In the genomic region with DNA sequence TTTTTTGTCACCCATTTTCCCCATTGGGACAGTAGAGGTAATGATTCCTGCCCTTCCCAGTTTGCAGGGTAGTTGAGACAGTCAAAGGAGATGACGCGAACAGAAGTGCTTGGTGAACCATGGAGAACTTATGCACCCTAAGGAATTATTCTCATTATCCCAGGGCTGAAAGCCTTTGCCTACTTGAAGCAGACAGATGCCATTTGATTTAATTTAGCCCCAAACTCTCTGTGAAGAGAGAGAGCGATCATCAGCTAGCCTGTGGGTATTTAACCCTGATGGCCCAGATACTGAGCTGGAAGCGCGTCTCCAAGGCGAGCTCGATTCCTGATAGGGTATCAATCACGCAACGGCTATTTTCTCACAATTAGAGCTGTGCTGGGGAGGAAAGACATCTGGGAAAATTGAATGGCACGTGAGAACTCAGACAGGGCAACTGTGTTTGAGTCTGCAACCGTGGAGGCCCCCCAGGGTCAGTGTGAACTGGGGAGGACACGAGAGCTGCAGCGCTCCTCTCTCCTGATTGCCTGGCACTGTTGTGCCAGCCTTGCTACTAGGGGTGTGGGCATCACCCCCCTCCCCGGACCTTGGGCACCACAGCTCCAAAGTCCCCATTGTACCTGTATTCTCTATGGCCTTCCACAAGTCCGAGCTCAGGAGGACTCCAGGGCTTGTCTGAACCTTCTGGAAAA, we compare ENCODE assay signal across 15 cellular contexts.
DNase-seq lines count a peak whose midpoint lies in the region; ATAC-seq and TF ChIP-seq lines count a peak whose summit lies in the region.
"Had no signal": no experiment of that assay in that cellular context is flagged by ENCODE, and none has a peak within 500 bp of the region (broad histone marks: within the 10 kb centered on the region; RNA-seq: fewer than 3 reads in every experiment).

No MANE protein-coding gene starts in this region.

- H3K36me3 Mint-ChIP-seq in endodermal cell (ENCODE audit: low read depth): no peaks in the 10 kb centered on the region
- H3K36me3 Mint-ChIP-seq in activated T-cell treated with anti-CD3 and anti-CD28 coated beads, Interleukin-2, amount 50 U/mL, for 4 hours (ENCODE audit: insufficient read depth): no peaks in the 10 kb centered on the region

- H3K4me1 ChIP-seq in endodermal cell (ENCODE audit: control insufficient read depth, insufficient read depth, low read length) (no peaks in the 10 kb centered on the region), sigmoid colon (no peaks in the 10 kb centered on the region)

- H3K36me3 ChIP-seq in endodermal cell (ENCODE audit: control insufficient read depth, insufficient read depth, low read length): no peaks in the 10 kb centered on the region
- no peaks in the 10 kb centered on the region for H3K36me3 ChIP-seq in sigmoid colon
- H3K36me3 ChIP-seq: BLaER1 treated with 17β-estradiol and CSF1 and Interleukin-3, amounts not matched to agents 10 nM and 100 nM had no signal

- H3K27me3 ChIP-seq in endodermal cell (ENCODE audit: control insufficient read depth, insufficient read depth, low read length, poor library complexity, severe bottlenecking) (no peaks in the 10 kb centered on the region), sigmoid colon (no peaks in the 10 kb centered on the region)
- H3K27me3 ChIP-seq: BLaER1 treated with 17β-estradiol and CSF1 and Interleukin-3, amounts not matched to agents 10 nM and 100 nM had no signal

- H3K27me3 Mint-ChIP-seq in endodermal cell (ENCODE audit: insufficient read depth): no peaks in the 10 kb centered on the region
- H3K27me3 Mint-ChIP-seq in activated T-cell treated with anti-CD3 and anti-CD28 coated beads, Interleukin-2, amount 50 U/mL, for 4 hours (ENCODE audit: low read depth): peaks cover 3% of the 10 kb centered on the region

- intact Hi-C loops in sigmoid colon (cut with DNase I) (no loop called here), Right ventricle myocardium inferior (cut with DNase I) (no loop called here)

- no peak for TF ChIP-seq POLR2A in sigmoid colon (IDR thresholded peaks at IDR 0.05)

- H3K9ac ChIP-seq in endodermal cell (ENCODE audit: extremely low read depth, low read length, poor library complexity, severe bottlenecking): no peak overlapping the region
- H3K9ac ChIP-seq: BLaER1 treated with 17β-estradiol and CSF1 and Interleukin-3, amounts not matched to agents 10 nM and 100 nM had no signal

- no peaks in the 10 kb centered on the region for H3K9me3 ChIP-seq in endodermal cell (ENCODE audit: control insufficient read depth, low read length)
- H3K9me3 ChIP-seq in sigmoid colon: no peaks in the 10 kb centered on the region
- H3K9me3 ChIP-seq: BLaER1 treated with 17β-estradiol and CSF1 and Interleukin-3, amounts not matched to agents 10 nM and 100 nM had no signal

- no peaks in the 10 kb centered on the region for H3K9me3 Mint-ChIP-seq in endodermal cell
- no peaks in the 10 kb centered on the region for H3K9me3 Mint-ChIP-seq in activated T-cell treated with anti-CD3 and anti-CD28 coated beads, Interleukin-2, amount 50 U/mL, for 4 hours
- H3K9me3 Mint-ChIP-seq: CD4-positive, alpha-beta T cell; H9 had no signal

- WGBS in endodermal cell (ENCODE audit: insufficient coverage in 1 of 2, insufficient read length in 1 of 2), 2 experiments: 75 to 92% methylated on average over 9 to 15 of the region's 15 CpGs
- 91 to 93% methylated on average over 15 of the region's 15 CpGs for WGBS in sigmoid colon, 2 donors

- no peak for TF ChIP-seq EP300 in sigmoid colon (IDR thresholded peaks at IDR 0.05)

- H3K27ac Mint-ChIP-seq in endodermal cell: no peak overlapping the region
- H3K27ac Mint-ChIP-seq: CD4-positive, alpha-beta T cell; H9 had no signal

- no peak overlapping the region for H3K4me3 ChIP-seq in endodermal cell (ENCODE audit: low read length)
- H3K4me3 ChIP-seq in sigmoid colon: no peak overlapping the region
- H3K4me3 ChIP-seq: BLaER1 treated with 17β-estradiol and CSF1 and Interleukin-3, amounts not matched to agents 10 nM and 100 nM; GM12878 had no signal

- ATAC-seq in activated T-cell treated with anti-CD3 and anti-CD28 coated beads, Interleukin-2, amount 50 U/mL, for 4 hours: no peak
- ATAC-seq in HG02623 (IDR thresholded peaks at IDR 0.05; ENCODE audit: unreplicated experiment) (no peak), Right ventricle myocardium inferior (no peak)
- ATAC-seq: GM12878 had no signal

- TF ChIP-seq CTCF in endodermal cell (conservative IDR thresholded peaks at IDR 0.05) (no peak), sigmoid colon (IDR thresholded peaks at IDR 0.05) (no peak)

- peak; percentile 28 for DNase-seq in activated effector memory CD4-positive, alpha-beta T cell treated with anti-CD3 and anti-CD28 coated beads, Interleukin-2, amount 50 U/mL, for 16 hours
- no peak for DNase-seq in activated effector memory CD4-positive, alpha-beta T cell treated with Interleukin-2 at 50 U/mL for 16 hours
- DNase-seq in endodermal cell (peak; percentile 17), sigmoid colon (peak; percentile 27), Right ventricle myocardium inferior (ENCODE audit: missing footprints) (no peak)
- DNase-seq in activated T-cell treated with anti-CD3 and anti-CD28 coated beads, Interleukin-2, amount 50 U/mL, for 4 hours: no peak
- DNase-seq: ACHN; CD4-positive, alpha-beta T cell; DMS79; GOT3; H9; IMR-90 had no signal

- H3K4me1 Mint-ChIP-seq in endodermal cell: no peaks in the 10 kb centered on the region
- H3K4me1 Mint-ChIP-seq in activated T-cell treated with anti-CD3 and anti-CD28 coated beads, Interleukin-2, amount 50 U/mL, for 4 hours (ENCODE audit: low read depth): no peaks in the 10 kb centered on the region

- H3K4me3 Mint-ChIP-seq in endodermal cell: no peak overlapping the region
- H3K4me3 Mint-ChIP-seq in activated T-cell treated with anti-CD3 and anti-CD28 coated beads, Interleukin-2, amount 50 U/mL, for 4 hours: no peak overlapping the region
- H3K4me3 Mint-ChIP-seq: CD4-positive, alpha-beta T cell; H9 had no signal

- H3K27ac ChIP-seq in endodermal cell (ENCODE audit: low read depth, low read length): no peak overlapping the region
- no peak overlapping the region for H3K27ac ChIP-seq in sigmoid colon
- H3K27ac ChIP-seq: BLaER1 treated with 17β-estradiol and CSF1 and Interleukin-3, amounts not matched to agents 10 nM and 100 nM had no signal

Comparison
In these comparisons a context has a peak if more than half of its experiments do, and no peak if none do; other contexts are left out.
1. DNase-seq: peak in activated effector memory CD4-positive, alpha-beta T cell treated with anti-CD3 and anti-CD28 coated beads, Interleukin-2, amount 50 U/mL, for 16 hours (single experiment), endodermal cell (single experiment) and sigmoid colon (single experiment); none in activated effector memory CD4-positive, alpha-beta T cell treated with Interleukin-2 at 50 U/mL for 16 hours (single experiment), activated T-cell treated with anti-CD3 and anti-CD28 coated beads, Interleukin-2, amount 50 U/mL, for 4 hours (single experiment) and Right ventricle myocardium inferior (single experiment).